ENCODE assay signal across 8 cellular contexts in the genomic region with DNA sequence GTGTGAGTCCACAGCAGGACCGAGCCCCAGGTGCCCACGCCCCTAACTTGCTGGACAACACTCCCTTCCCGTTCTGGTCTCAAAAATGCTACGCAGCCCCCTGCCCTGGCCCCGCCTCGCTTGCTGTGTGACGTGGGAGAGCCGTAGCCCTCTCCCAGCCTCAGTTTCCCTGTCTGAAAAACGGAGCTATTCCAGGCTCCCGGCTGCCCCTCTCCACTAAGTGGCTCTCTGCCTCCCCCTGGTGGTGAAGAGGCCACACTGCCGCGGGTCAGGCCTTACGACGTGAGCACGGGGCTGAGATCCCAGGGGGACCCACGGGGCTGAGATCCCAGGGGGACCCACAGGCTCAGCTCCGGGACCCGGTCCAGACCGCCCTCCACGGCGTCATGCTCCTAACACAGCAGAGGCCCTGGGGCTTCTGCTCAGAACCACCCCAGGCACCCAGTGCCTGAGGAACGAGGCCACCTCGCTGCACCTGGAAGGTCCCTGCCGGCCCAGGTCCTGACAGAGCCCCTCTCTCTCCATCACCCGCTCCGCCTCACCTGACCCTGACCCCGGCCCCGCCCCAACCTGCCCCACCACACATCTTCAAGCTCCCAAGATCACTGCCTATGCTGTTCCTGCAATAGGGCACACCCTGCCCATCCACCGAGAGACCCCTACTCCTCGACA.
DNase-seq lines count a peak whose midpoint lies in the region; ATAC-seq lines count a peak whose summit lies in the region.

No MANE protein-coding gene starts in this region.

- no peaks in the 10 kb centered on the region for H3K36me3 ChIP-seq in effector memory CD4-positive, alpha-beta T cell (ENCODE audit: control insufficient read depth, insufficient read depth, low read length)

- no peaks in the 10 kb centered on the region for H3K27me3 ChIP-seq in effector memory CD4-positive, alpha-beta T cell (replicated peaks; ENCODE audit: control insufficient read depth, insufficient read depth, low read length, poor library complexity, severe bottlenecking)

- H3K9me3 ChIP-seq in effector memory CD4-positive, alpha-beta T cell (ENCODE audit: control insufficient read depth, low read length) = no peaks in the 10 kb centered on the region

- DNase-seq in AML-193 (lab: John Stamatoyannopoulos, UW) (peak; percentile 14 to 19), NCI-H226 (peak; percentile 45), middle frontal gyrus (ENCODE audit: extremely low spot score, low spot score) (peak; percentile 22)
- DNase-seq in activated CD8-positive, alpha-beta memory T cell treated with anti-CD3 and anti-CD28 coated beads for 4 hours (ENCODE audit: low read depth in 2 of 2) = peak; percentile 60 to 65
- peak; percentile 51 to 73 (median 60) for DNase-seq in effector memory CD4-positive, alpha-beta T cell
- peak; percentile 63 to 79 for DNase-seq in stimulated activated CD8-positive, alpha-beta memory T cell treated with anti-CD3 and anti-CD28 coated beads, Interleukin-7, amount 100 ng/mL, for 1 hour (ENCODE audit: low read depth in 2 of 2)

- H3K4me3 ChIP-seq in effector memory CD4-positive, alpha-beta T cell (ENCODE audit: insufficient read depth, low read depth, low read length, poor library complexity, severe bottlenecking) = no peak overlapping the region

- peak; percentile 57 for ATAC-seq in GM19351 (IDR thresholded peaks at IDR 0.05; ENCODE audit: unreplicated experiment)
- ATAC-seq in GM19328 (IDR thresholded peaks at IDR 0.05; ENCODE audit: unreplicated experiment) = no peak

- H3K4me1 ChIP-seq in effector memory CD4-positive, alpha-beta T cell (ENCODE audit: control insufficient read depth, insufficient read depth, low read length, poor library complexity, severe bottlenecking) = peaks cover 7% of the 10 kb centered on the region

- H3K27ac ChIP-seq in effector memory CD4-positive, alpha-beta T cell (ENCODE audit: insufficient read depth, low read length, poor library complexity, severe bottlenecking) = no peak overlapping the region

Comparison
In these comparisons a context has a peak if more than half of its experiments do, and no peak if none do; other contexts are left out.
1. DNase-seq: peak in every context shown above with its lines; median percentile 71 in stimulated activated CD8-positive, alpha-beta memory T cell treated with anti-CD3 and anti-CD28 coated beads, Interleukin-7, amount 100 ng/mL, for 1 hour; 62 in activated CD8-positive, alpha-beta memory T cell treated with anti-CD3 and anti-CD28 coated beads for 4 hours; 60 in effector memory CD4-positive, alpha-beta T cell; 45 in NCI-H226; 22 in middle frontal gyrus; 16 in AML-193.